Comparison of ENCODE assay signal across 17 cellular contexts in the genomic region with DNA sequence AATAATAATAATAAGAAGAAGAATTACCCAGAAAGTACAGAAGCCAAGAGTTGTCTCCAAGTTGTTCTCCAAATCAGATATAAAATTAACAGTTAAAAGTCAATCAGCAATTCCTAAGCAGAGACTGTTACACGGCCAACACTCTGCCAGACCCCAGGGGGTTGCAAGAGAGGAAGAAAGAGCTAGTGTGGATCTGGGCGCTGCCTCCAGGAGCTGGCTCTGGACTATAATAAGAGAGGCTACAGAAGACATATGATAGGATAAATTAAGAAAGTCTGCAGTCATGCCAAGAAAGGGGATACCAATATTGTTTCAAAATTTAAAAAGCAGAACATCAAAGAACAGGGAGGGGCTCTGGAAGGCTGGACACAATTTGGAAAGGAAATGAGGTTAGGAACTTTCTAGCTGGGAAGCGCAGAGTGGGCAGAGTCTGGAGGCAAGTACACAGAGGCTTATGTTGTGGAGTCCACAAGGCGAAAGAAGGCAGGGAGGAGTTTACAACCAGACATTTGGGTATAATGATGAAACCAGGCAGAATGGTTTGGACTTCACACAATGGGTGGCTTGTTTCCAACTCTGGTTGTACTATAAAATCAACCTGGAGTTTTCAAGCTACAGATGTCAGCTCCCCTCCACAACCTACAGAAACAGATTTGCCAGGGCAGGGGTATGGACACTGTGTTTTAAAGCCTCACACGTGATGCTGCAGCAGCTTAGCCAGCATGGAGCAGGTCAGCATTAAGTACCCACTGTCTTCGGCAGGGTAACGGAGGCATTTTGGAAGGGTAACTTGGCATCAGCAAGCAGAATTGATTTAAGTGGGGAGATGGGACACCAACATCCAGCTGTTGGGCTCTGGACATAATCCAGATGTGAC. TPM values are rescaled to one million over a fixed set of nuclear protein-coding genes. Genes with fewer than 3 reads are reported as not detected.
A peak's percentile ranks its signal among the peaks of the same experiment; 100 is the strongest.
DNase-seq lines count a peak whose midpoint lies in the region; ATAC-seq and TF ChIP-seq lines count a peak whose summit lies in the region.
"Had no signal": no experiment of that assay in that cellular context is flagged by ENCODE, and none has a peak within 500 bp of the region (broad histone marks: within the 10 kb centered on the region; RNA-seq: fewer than 3 reads in every experiment).

No MANE protein-coding gene starts in this region.

- peak overlapping the region; percentile 96 for H3K27ac Mint-ChIP-seq in osteocyte (ENCODE audit: unreplicated experiment)
- H3K27ac Mint-ChIP-seq: progenitor cell of endocrine pancreas had no signal

- H3K36me3 Mint-ChIP-seq in osteocyte (ENCODE audit: unreplicated experiment) = peaks cover 15% of the 10 kb centered on the region

- in situ Hi-C loops in G401 (cut with HindIII; ENCODE audit: low sequenced_read_pairs) = no loop called here
- in situ Hi-C loops in SK-MEL-5 (cut with HindIII; ENCODE audit: low pct_unique_long_range_greater_than_20kb, low sequenced_read_pairs) = no loop called here

- peak; percentile 7 for DNase-seq in G401 (ENCODE audit: low spot score)
- peak; percentile 93 for DNase-seq in SK-MEL-5 (ENCODE audit: low read depth, low spot score)
- peak; percentile 67 for DNase-seq in fibroblast of peridontal ligament (ENCODE audit: extremely low read depth)
- no peak for DNase-seq in osteocyte (ENCODE audit: extremely low spot score, unreplicated experiment)
- no peak for DNase-seq in activated CD4-positive, CD25-positive, alpha-beta regulatory T cell (lab: John Stamatoyannopoulos, UW)
- no peak for DNase-seq in NCI-H748 treated with DMSO at 0.1 percent for 48 hours (lab: John Stamatoyannopoulos, UW)
- DNase-seq in hypothalamus (lab: John Stamatoyannopoulos, UW) = no peak
- DNase-seq: activated CD4-positive, alpha-beta T cell treated with anti-CD3 and anti-CD28 coated beads for 1 hour; activated T-cell treated with anti-CD3 and anti-CD28 coated beads, Interleukin-2, amount 50 U/mL, for 1 hour; NCI-H1048; NCI-H345; stimulated activated CD4-positive, alpha-beta T cell treated with anti-CD3 and anti-CD28 coated beads, Interleukin-4, amount 100 ng/mL, for 1 hour; stimulated activated naive CD4-positive, alpha-beta T cell; T-helper 1 cell had no signal

- ATAC-seq in GM21447 (IDR thresholded peaks at IDR 0.05; ENCODE audit: unreplicated experiment) = no peak
- ATAC-seq: HCT116 had no signal

- no peak for TF ChIP-seq CTCF in osteocyte (IDR thresholded peaks at IDR 0.05)

- peak overlapping the region; percentile 8 for H3K4me3 Mint-ChIP-seq in osteocyte (ENCODE audit: unreplicated experiment)

- peaks cover 11% of the 10 kb centered on the region for H3K9me3 Mint-ChIP-seq in osteocyte (ENCODE audit: unreplicated experiment)

- H3K27me3 Mint-ChIP-seq in osteocyte (ENCODE audit: unreplicated experiment) = no peaks in the 10 kb centered on the region

- peaks cover 49% of the 10 kb centered on the region for H3K4me1 Mint-ChIP-seq in osteocyte (ENCODE audit: unreplicated experiment)

RNA-seq across cellular contexts. Expression of gene SLC39A11, which starts 49.4 kb away (rescaled TPM):
- total RNA-seq in G401 (2014; rRNA removed; shearing (Covaris generic)) = 4.1 and 8.7 TPM in 2 replicates
- total RNA-seq in SK-MEL-5 (2014; rRNA removed; shearing (Covaris generic)) = 64.4 and 89.8 TPM in 2 replicates
- polyA plus RNA-seq in SK-MEL-5 (2015; cell fraction: cytosol; rRNA removed) = 74.6 and 85.1 TPM in 2 replicates
- 13.7 and 26.6 TPM in 2 replicates for polyA plus RNA-seq in SK-MEL-5 (2015; cell fraction: nucleus; rRNA removed)
- total RNA-seq in osteocyte = 48.2 and 50.2 TPM in 2 replicates

Comparison
In these comparisons a context has a peak if more than half of its experiments do, and no peak if none do; other contexts are left out.
1. DNase-seq: peak in G401 (single experiment), SK-MEL-5 (single experiment) and fibroblast of peridontal ligament (single experiment); none in osteocyte (single experiment), activated CD4-positive, CD25-positive, alpha-beta regulatory T cell (0 of 4), NCI-H748 treated with DMSO at 0.1 percent for 48 hours (single experiment) and hypothalamus (0 of 51).